In the genomic region with DNA sequence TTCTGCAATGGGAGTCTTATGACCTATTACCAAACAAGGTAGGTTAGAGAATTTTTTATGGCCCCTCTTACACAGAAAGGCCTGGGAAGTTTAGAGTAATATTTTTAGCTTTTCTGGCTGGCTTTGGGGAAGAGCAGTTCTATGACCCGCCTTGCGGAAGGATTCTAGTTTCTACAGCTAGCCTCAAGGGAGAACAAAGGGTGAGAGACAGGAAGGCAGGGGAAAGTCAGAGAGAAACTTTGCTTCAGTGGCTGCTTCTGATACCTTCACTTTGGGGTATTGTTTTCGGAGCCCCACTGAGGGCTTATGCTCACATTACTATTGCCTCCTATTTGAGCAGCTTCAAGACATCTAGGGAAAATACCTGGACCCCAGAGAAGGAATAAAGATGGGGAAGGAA, we compare ENCODE assay signal across 12 cellular contexts.
DNase-seq lines count a peak whose midpoint lies in the region; ATAC-seq and TF ChIP-seq lines count a peak whose summit lies in the region.
"Had no signal": no experiment of that assay in that cellular context is flagged by ENCODE, and none has a peak within 500 bp of the region (broad histone marks: within the 10 kb centered on the region; RNA-seq: fewer than 3 reads in every experiment).

No MANE protein-coding gene starts in this region.

- CTCF ChIA-PET in CD8-positive, alpha-beta T cell (lab: Charles Lee): interaction anchor here (1.2 kb wide), 1 partner anchor 13 kb away, joined by 3 read pairs; no protein-coding TSS in a partner anchor

- no peak overlapping the region for H2BK120ac ChIP-seq in mesendoderm (ENCODE audit: low read depth, low read length)

- no peak overlapping the region for H3K4me3 Mint-ChIP-seq in CD8-positive, alpha-beta T cell

- H3K9me3 ChIP-seq in CD8-positive, alpha-beta T cell (ENCODE audit: low read length): no peaks in the 10 kb centered on the region
- H3K9me3 ChIP-seq in spleen: no peaks in the 10 kb centered on the region

- ATAC-seq in GM18858 (IDR thresholded peaks at IDR 0.05; ENCODE audit: unreplicated experiment) (peak; percentile 91), GM21423 (IDR thresholded peaks at IDR 0.05; ENCODE audit: unreplicated experiment) (peak; percentile 89), HG03066 (IDR thresholded peaks at IDR 0.05; ENCODE audit: low read depth, unreplicated experiment) (peak; percentile 87)
- no peak for ATAC-seq in CD8-positive, alpha-beta T cell
- ATAC-seq: Panc1 had no signal

- peak overlapping the region; percentile 17 for H3K56ac ChIP-seq in mesendoderm (ENCODE audit: low read length)

- no peaks in the 10 kb centered on the region for H3K27me3 Mint-ChIP-seq in CD8-positive, alpha-beta T cell (ENCODE audit: low read depth)

- H3K36me3 ChIP-seq in mesendoderm (ENCODE audit: control insufficient read depth, insufficient read depth, low read length): no peaks in the 10 kb centered on the region
- H3K36me3 ChIP-seq in CD8-positive, alpha-beta T cell (ENCODE audit: insufficient read depth, low read length): no peaks in the 10 kb centered on the region
- no peaks in the 10 kb centered on the region for H3K36me3 ChIP-seq in spleen

- no peak overlapping the region for H3K27ac Mint-ChIP-seq in CD8-positive, alpha-beta T cell
- H3K27ac Mint-ChIP-seq: activated T-helper 2 cell treated with anti-CD3 and anti-CD28 coated beads, Interferon-gamma antibody, Interleukin-2, Interleukin-4, amounts not matched to agents 10 μg/mL and 5 μg/mL and 100 μg/mL, durations not matched to agents 14 hours and 24 hours and 36 hours had no signal

- H2BK15ac ChIP-seq in mesendoderm (replicated peaks; ENCODE audit: low read depth): no peak overlapping the region

- intact Hi-C loops in CD8-positive, alpha-beta T cell (cut with DNase I, micrococcal nuclease): no loop called here
- intact Hi-C loops in spleen (cut with DNase I; ENCODE audit: low total_unique reads): no loop called here

- H3K4me1 Mint-ChIP-seq in CD8-positive, alpha-beta T cell (ENCODE audit: low read depth): peaks cover 4% of the 10 kb centered on the region

- H2BK5ac ChIP-seq in mesendoderm (ENCODE audit: low read length): no peak overlapping the region

- no peak overlapping the region for H3K9ac ChIP-seq in mesendoderm (ENCODE audit: low read length)

- H3K79me1 ChIP-seq in mesendoderm (ENCODE audit: low read length): no peaks in the 10 kb centered on the region

- H4K8ac ChIP-seq in mesendoderm (ENCODE audit: low read depth, low read length): no peak overlapping the region

- POLR2A ChIA-PET in CD8-positive, alpha-beta T cell (lab: Charles Lee): no interaction called here

- H3K4me1 ChIP-seq in mesendoderm (ENCODE audit: control insufficient read depth, low read depth, low read length) (peaks cover 2% of the 10 kb centered on the region), spleen (peaks cover 0 to 17% (median 0%) of the 10 kb centered on the region in 6 donors)
- no peaks in the 10 kb centered on the region for H3K4me1 ChIP-seq in CD8-positive, alpha-beta T cell (ENCODE audit: insufficient read depth, low read length)

- H3K27me3 ChIP-seq in mesendoderm (ENCODE audit: insufficient read depth, low read length, poor library complexity) (no peaks in the 10 kb centered on the region), spleen (replicated peaks in 1 of 7) (no peaks in the 10 kb centered on the region)
- H3K27me3 ChIP-seq in CD8-positive, alpha-beta T cell (ENCODE audit: insufficient read depth, low read length): no peaks in the 10 kb centered on the region

- no peak overlapping the region for H2AK5ac ChIP-seq in mesendoderm (ENCODE audit: low read length)

- H3K23ac ChIP-seq in mesendoderm (ENCODE audit: low read length): no peak overlapping the region

- no peak for TF ChIP-seq POLR2A in spleen (IDR thresholded peaks at IDR 0.05)

- no peaks in the 10 kb centered on the region for H3K9me3 Mint-ChIP-seq in CD8-positive, alpha-beta T cell
- H3K9me3 Mint-ChIP-seq: activated T-helper 2 cell treated with anti-CD3 and anti-CD28 coated beads, Interferon-gamma antibody, Interleukin-2, Interleukin-4, amounts not matched to agents 10 μg/mL and 5 μg/mL and 100 μg/mL, durations not matched to agents 14 hours and 24 hours and 36 hours had no signal

- H3K4me3 ChIP-seq in mesendoderm (ENCODE audit: low read length) (no peak overlapping the region), spleen (no peak overlapping the region)
- H3K4me3 ChIP-seq in CD8-positive, alpha-beta T cell (ENCODE audit: low read depth, low read length): no peak overlapping the region

- no peaks in the 10 kb centered on the region for H3K36me3 Mint-ChIP-seq in CD8-positive, alpha-beta T cell

- DNase-seq in mesendoderm (peak; percentile 54), SHP77 treated with DMSO at 0.1 percent for 48 hours (lab: John Stamatoyannopoulos, UW) (no peak), caudate nucleus (lab: John Stamatoyannopoulos, UW) (no peak), spleen (no peak)
- no peak for DNase-seq in CD8-positive, alpha-beta T cell
- DNase-seq: NCI-H1105 treated with DMSO at 0.1 percent for 48 hours; stimulated activated CD4-positive, alpha-beta T cell treated with anti-CD3 and anti-CD28 coated beads, Interleukin-1b, Interleukin-23, amount 100 ng/mL, for 48 hours had no signal

- no peak for TF ChIP-seq CTCF in CD8-positive, alpha-beta T cell (IDR thresholded peaks at IDR 0.05)
- no peak for TF ChIP-seq CTCF in spleen (IDR thresholded peaks at IDR 0.05 in 8 of 11, conservative IDR thresholded peaks at IDR 0.05 in 3 of 11)

- H3K79me2 ChIP-seq in mesendoderm (ENCODE audit: control insufficient read depth, insufficient read depth, low read length): no peaks in the 10 kb centered on the region

- no CpG with 5 or more reads among the region's 3 CpGs for WGBS in mesendoderm (ENCODE audit: extremely low coverage, insufficient coverage, low lambda C conversion rate)
- 52 to 75% (median 69%) methylated on average over 3 of the region's 3 CpGs for WGBS in spleen, 5 donors

- no peak overlapping the region for H3K4ac ChIP-seq in mesendoderm (ENCODE audit: low read depth, low read length)

- no peak overlapping the region for H3K27ac ChIP-seq in mesendoderm (ENCODE audit: low read depth, low read length)
- no peak overlapping the region for H3K27ac ChIP-seq in CD8-positive, alpha-beta T cell (ENCODE audit: low read depth, low read length)
- H3K27ac ChIP-seq in caudate nucleus (ENCODE audit: low read depth, low read length): no peak overlapping the region
- no peak overlapping the region for H3K27ac ChIP-seq in spleen

- H3K18ac ChIP-seq in mesendoderm (ENCODE audit: low read length): no peak overlapping the region

- H3K4me2 ChIP-seq in mesendoderm (ENCODE audit: low read length): no peak overlapping the region

- H4K5ac ChIP-seq in mesendoderm (ENCODE audit: low read length): no peak overlapping the region
